Comparison of ENCODE assay signal across 22 cellular contexts in genomic region chr10:123882681-123883445, GRCh38. TPM values are rescaled to one million over a fixed set of nuclear protein-coding genes. Genes with fewer than 3 reads are reported as not detected.
A peak's percentile ranks its signal among the peaks of the same experiment; 100 is the strongest.
DNase-seq lines count a peak whose midpoint lies in the region; ATAC-seq and TF ChIP-seq lines count a peak whose summit lies in the region.
"Had no signal": no experiment of that assay in that cellular context is flagged by ENCODE, and none has a peak within 500 bp of the region (broad histone marks: within the 10 kb centered on the region; RNA-seq: fewer than 3 reads in every experiment).

No MANE protein-coding gene starts in this region.

- no peak overlapping the region for H3K4me2 ChIP-seq in osteoblast (ENCODE audit: insufficient read depth, low read length)
- H3K4me2 ChIP-seq: BLaER1 treated with 17β-estradiol and CSF1 and Interleukin-3, amounts not matched to agents 10 nM and 100 nM had no signal

- no peaks in the 10 kb centered on the region for H3K79me2 ChIP-seq in osteoblast (ENCODE audit: insufficient read depth, low read length)

- WGBS in esophagus squamous epithelium, 2 donors, result 63 to 86% methylated on average over 2 to 3 of the region's 10 CpGs

- peak; percentile 35 for DNase-seq in H7
- DNase-seq in esophagus squamous epithelium (lab: John Stamatoyannopoulos, UW), result no peak
- peak; percentile 55 for DNase-seq in osteoblast (ENCODE audit: insufficient read length, low spot score, missing footprints)
- no peak for DNase-seq in activated CD4-positive, alpha-beta T cell treated with anti-CD3 and anti-CD28 coated beads, Interleukin-2, amount 50 U/mL, for 1 hour
- DNase-seq in activated T-helper 2 cell treated with anti-CD3 and anti-CD28 coated beads, Interferon-gamma antibody, Interleukin-2, Interleukin-4, amounts not matched to agents 10 μg/mL and 5 μg/mL and 100 μg/mL, durations not matched to agents 14 hours and 24 hours and 36 hours (ENCODE audit: low spot score), result no peak
- no peak for DNase-seq in hypothalamus (lab: John Stamatoyannopoulos, UW)
- DNase-seq: Calu3; CD8-positive, alpha-beta T cell; GF-D8; H9; Karpas-422; NCI-H1048; NCI-H1436 treated with DMSO at 0.1 percent for 48 hours; NCI-H2029 treated with DMSO at 0.1 percent for 48 hours; NCI-H748 treated with DMSO at 0.1 percent for 48 hours; NK-92 treated with Interleukin-12 subunit alpha and Interleukin-12 subunit beta, amount 100 ng/mL, for 24 hours had no signal

- no peak overlapping the region for H3K27ac Mint-ChIP-seq in activated T-helper 2 cell treated with anti-CD3 and anti-CD28 coated beads, Interferon-gamma antibody, Interleukin-2, Interleukin-4, amounts not matched to agents 10 μg/mL and 5 μg/mL and 100 μg/mL, durations not matched to agents 14 hours and 24 hours and 36 hours
- H3K27ac Mint-ChIP-seq: CD8-positive, alpha-beta T cell; H9; IgD-negative memory B cell had no signal

- no peaks in the 10 kb centered on the region for H4K20me1 ChIP-seq in osteoblast (ENCODE audit: insufficient read depth, low read length)
- H4K20me1 ChIP-seq: BLaER1 treated with 17β-estradiol and CSF1 and Interleukin-3, amounts not matched to agents 10 nM and 100 nM had no signal

- H3K4me1 ChIP-seq in esophagus squamous epithelium, result peaks cover 26 to 54% (median 33%) of the 10 kb centered on the region in 3 donors
- no peaks in the 10 kb centered on the region for H3K4me1 ChIP-seq in osteoblast (ENCODE audit: insufficient read depth, low read length)
- peaks cover 0 to 4% (median 0%) of the 10 kb centered on the region in 5 donors for H3K4me1 ChIP-seq in subcutaneous abdominal adipose tissue (ENCODE audit: control insufficient read depth in 5 of 5, insufficient read depth in 5 of 5, low read length in 5 of 5)

- no peak overlapping the region for H3K9ac ChIP-seq in subcutaneous abdominal adipose tissue (ENCODE audit: low read length in 5 of 5)
- H3K9ac ChIP-seq: BLaER1 treated with 17β-estradiol and CSF1 and Interleukin-3, amounts not matched to agents 10 nM and 100 nM had no signal

- ATAC-seq in HG03469 (IDR thresholded peaks at IDR 0.05; ENCODE audit: unreplicated experiment), result no peak
- ATAC-seq: CD8-positive, alpha-beta T cell had no signal

- no peaks in the 10 kb centered on the region for H3K27me3 Mint-ChIP-seq in activated T-helper 2 cell treated with anti-CD3 and anti-CD28 coated beads, Interferon-gamma antibody, Interleukin-2, Interleukin-4, amounts not matched to agents 10 μg/mL and 5 μg/mL and 100 μg/mL, durations not matched to agents 14 hours and 24 hours and 36 hours (ENCODE audit: low read depth)

- H3K36me3 ChIP-seq in H7 (replicated peaks; ENCODE audit: control insufficient read depth, insufficient read depth, low read length) (no peaks in the 10 kb centered on the region), esophagus squamous epithelium (no peaks in the 10 kb centered on the region), osteoblast (ENCODE audit: insufficient read depth, low read length) (no peaks in the 10 kb centered on the region), subcutaneous abdominal adipose tissue (ENCODE audit: control insufficient read depth in 5 of 5, insufficient read depth in 5 of 5, low read length in 5 of 5) (no peaks in the 10 kb centered on the region)
- H3K36me3 ChIP-seq: BLaER1 treated with 17β-estradiol and CSF1 and Interleukin-3, amounts not matched to agents 10 nM and 100 nM; Peyer's patch had no signal

- TF ChIP-seq CTCF in esophagus squamous epithelium (IDR thresholded peaks at IDR 0.05) (no peak), osteoblast (IDR thresholded peaks at IDR 0.05; ENCODE audit: extremely low read depth, low read depth, low read length) (no peak)

- H3K9me3 ChIP-seq in esophagus squamous epithelium, result no peaks in the 10 kb centered on the region
- H3K9me3 ChIP-seq in osteoblast (ENCODE audit: low read depth, low read length), result no peaks in the 10 kb centered on the region
- H3K9me3 ChIP-seq in subcutaneous abdominal adipose tissue (ENCODE audit: control insufficient read depth in 5 of 5, low read length in 5 of 5), result no peaks in the 10 kb centered on the region
- H3K9me3 ChIP-seq: BLaER1 treated with 17β-estradiol and CSF1 and Interleukin-3, amounts not matched to agents 10 nM and 100 nM; Peyer's patch had no signal

- H3K27ac ChIP-seq in esophagus squamous epithelium (peak overlapping the region in 3 of 4 donors; percentile 36 to 74 (median 52)), osteoblast (ENCODE audit: low read depth, low read length) (no peak overlapping the region), subcutaneous abdominal adipose tissue (ENCODE audit: low read depth, low read length) (peak overlapping the region; percentile 46)
- H3K27ac ChIP-seq: BLaER1 treated with 17β-estradiol and CSF1 and Interleukin-3, amounts not matched to agents 10 nM and 100 nM had no signal

- H3K36me3 Mint-ChIP-seq in activated T-helper 2 cell treated with anti-CD3 and anti-CD28 coated beads, Interferon-gamma antibody, Interleukin-2, Interleukin-4, amounts not matched to agents 10 μg/mL and 5 μg/mL and 100 μg/mL, durations not matched to agents 14 hours and 24 hours and 36 hours (ENCODE audit: low read depth), result no peaks in the 10 kb centered on the region
- H3K36me3 Mint-ChIP-seq: CD8-positive, alpha-beta T cell; IgD-negative memory B cell had no signal

- intact Hi-C loops in esophagus squamous epithelium (cut with DNase I), result no loop called here
- intact Hi-C loops in activated T-helper 2 cell treated with anti-CD3 and anti-CD28 coated beads, Interferon-gamma antibody, Interleukin-2, Interleukin-4, amounts not matched to agents 10 μg/mL and 5 μg/mL and 100 μg/mL, durations not matched to agents 14 hours and 24 hours and 36 hours (cut with micrococcal nuclease), result no loop called here

- no peak overlapping the region for H2AFZ ChIP-seq in osteoblast (ENCODE audit: low read length)

- H3K9me3 Mint-ChIP-seq in activated T-helper 2 cell treated with anti-CD3 and anti-CD28 coated beads, Interferon-gamma antibody, Interleukin-2, Interleukin-4, amounts not matched to agents 10 μg/mL and 5 μg/mL and 100 μg/mL, durations not matched to agents 14 hours and 24 hours and 36 hours, result no peaks in the 10 kb centered on the region
- H3K9me3 Mint-ChIP-seq: CD8-positive, alpha-beta T cell had no signal

- H3K27me3 ChIP-seq in H7 (ENCODE audit: control insufficient read depth, insufficient read depth, low read length), result no peaks in the 10 kb centered on the region
- H3K27me3 ChIP-seq in esophagus squamous epithelium, result no peaks in the 10 kb centered on the region
- H3K27me3 ChIP-seq in osteoblast (ENCODE audit: insufficient read depth, low read length), result no peaks in the 10 kb centered on the region
- H3K27me3 ChIP-seq in subcutaneous abdominal adipose tissue (ENCODE audit: control insufficient read depth in 5 of 5, insufficient read depth in 4 of 5, low read length in 5 of 5), result no peaks in the 10 kb centered on the region
- H3K27me3 ChIP-seq: BLaER1 treated with 17β-estradiol and CSF1 and Interleukin-3, amounts not matched to agents 10 nM and 100 nM; Peyer's patch had no signal

- H3K4me3 ChIP-seq in H7 (ENCODE audit: insufficient read depth, low read depth, low read length) (no peak overlapping the region), esophagus squamous epithelium (no peak overlapping the region), osteoblast (ENCODE audit: insufficient read depth, low read length) (no peak overlapping the region), subcutaneous abdominal adipose tissue (ENCODE audit: low read depth in 1 of 5, low read length in 5 of 5) (no peak overlapping the region)
- H3K4me3 ChIP-seq: BLaER1 treated with 17β-estradiol and CSF1 and Interleukin-3, amounts not matched to agents 10 nM and 100 nM; Peyer's patch had no signal

- no peak for TF ChIP-seq POLR2A in esophagus squamous epithelium (IDR thresholded peaks at IDR 0.05)

- H3K4me3 Mint-ChIP-seq in activated T-helper 2 cell treated with anti-CD3 and anti-CD28 coated beads, Interferon-gamma antibody, Interleukin-2, Interleukin-4, amounts not matched to agents 10 μg/mL and 5 μg/mL and 100 μg/mL, durations not matched to agents 14 hours and 24 hours and 36 hours (ENCODE audit: low read depth), result no peak overlapping the region
- H3K4me3 Mint-ChIP-seq: CD8-positive, alpha-beta T cell; H9; IgD-negative memory B cell had no signal

- no peaks in the 10 kb centered on the region for H3K4me1 Mint-ChIP-seq in activated T-helper 2 cell treated with anti-CD3 and anti-CD28 coated beads, Interferon-gamma antibody, Interleukin-2, Interleukin-4, amounts not matched to agents 10 μg/mL and 5 μg/mL and 100 μg/mL, durations not matched to agents 14 hours and 24 hours and 36 hours (ENCODE audit: low read depth)
- H3K4me1 Mint-ChIP-seq: IgD-negative memory B cell had no signal

RNA-seq across cellular contexts. Expression of gene CPXM2, which starts 8.7 kb away (rescaled TPM):
- total RNA-seq in H7 (2014; rRNA removed; shearing (Covaris generic)), result 2.9 and 3.1 TPM in 2 replicates
- 1 to 10 TPM; 2.5 to 9.2 (median 3.0) TPM for total RNA-seq in esophagus squamous epithelium
- under 0.01 and 0.36 TPM in 2 replicates for total RNA-seq in osteoblast
- total RNA-seq in activated T-helper 2 cell treated with anti-CD3 and anti-CD28 coated beads, Interferon-gamma antibody, Interleukin-2, Interleukin-4, amounts not matched to agents 10 μg/mL and 5 μg/mL and 100 μg/mL, durations not matched to agents 14 hours and 24 hours and 36 hours, result not detected in 2 replicates
- total RNA-seq: Calu3; CD8-positive, alpha-beta T cell; MCF 10A had no signal

Comparison
In these comparisons a context has a peak if more than half of its experiments do, and no peak if none do; other contexts are left out.
1. DNase-seq: peak in H7 (single experiment) and osteoblast (single experiment); none in esophagus squamous epithelium (single experiment), activated CD4-positive, alpha-beta T cell treated with anti-CD3 and anti-CD28 coated beads, Interleukin-2, amount 50 U/mL, for 1 hour (single experiment), activated T-helper 2 cell treated with anti-CD3 and anti-CD28 coated beads, Interferon-gamma antibody, Interleukin-2, Interleukin-4, amounts not matched to agents 10 μg/mL and 5 μg/mL and 100 μg/mL, durations not matched to agents 14 hours and 24 hours and 36 hours (single experiment) and hypothalamus (0 of 51).